19 cellular contexts compared by ENCODE assay signal in genomic region chr10:3568983-3569382, GRCh38.
"Had no signal": no experiment of that assay in that cellular context is flagged by ENCODE, and none has a peak within 500 bp of the region (broad histone marks: within the 10 kb centered on the region; RNA-seq: fewer than 3 reads in every experiment).

No MANE protein-coding gene starts in this region.

- H3K4me1 Mint-ChIP-seq: naive B cell had no signal

- ATAC-seq: activated CD4-positive, alpha-beta T cell treated with anti-CD3 and anti-CD28 coated beads for 36 hours; left cardiac atrium had no signal

- H3K36me3 Mint-ChIP-seq: naive B cell had no signal

- H3K36me3 ChIP-seq: stomach, thoracic aorta, WERI-Rb-1 had no signal

- H3K9me3 ChIP-seq: thoracic aorta had no signal

- H3K4me3 Mint-ChIP-seq: activated CD4-positive, alpha-beta memory T cell treated with anti-CD3 and anti-CD28 coated beads, Interleukin-2, amount 10 ng/mL, durations not matched to agents 7 days and 5 days; activated CD4-positive, alpha-beta T cell treated with anti-CD3 and anti-CD28 coated beads for 36 hours; activated naive CD8-positive, alpha-beta T cell treated with anti-CD3 and anti-CD28 coated beads, Interleukin-2, amount 10 ng/mL, durations not matched to agents 7 days and 5 days; dendritic cell treated with granulocyte-macrophage colony-stimulating factor and Interleukin-4, amounts not matched to agents 40 ng/mL and 50 ng/mL, for 4 days; endodermal cell; naive B cell had no signal

- H3K27ac Mint-ChIP-seq: activated CD4-positive, alpha-beta memory T cell treated with anti-CD3 and anti-CD28 coated beads, Interleukin-2, amount 10 ng/mL, durations not matched to agents 7 days and 5 days; activated CD4-positive, alpha-beta T cell treated with anti-CD3 and anti-CD28 coated beads for 36 hours; activated naive CD8-positive, alpha-beta T cell treated with anti-CD3 and anti-CD28 coated beads, Interleukin-2, amount 10 ng/mL, durations not matched to agents 7 days and 5 days; endodermal cell; naive B cell had no signal

- H3K4me3 ChIP-seq: lung, stomach, thoracic aorta had no signal

- H3K27ac ChIP-seq: stomach, thoracic aorta, WERI-Rb-1 had no signal

- DNase-seq: activated CD4-positive, alpha-beta memory T cell treated with anti-CD3 and anti-CD28 coated beads, Interleukin-2, amount 10 ng/mL, durations not matched to agents 7 days and 5 days; activated CD4-positive, alpha-beta T cell treated with anti-CD3 and anti-CD28 coated beads for 36 hours; activated gamma-delta T cell; activated naive CD8-positive, alpha-beta T cell treated with anti-CD3 and anti-CD28 coated beads, Interleukin-2, amount 10 ng/mL, durations not matched to agents 7 days and 5 days; activated T-cell treated with anti-CD3 and anti-CD28 coated beads, Interleukin-2, amount 50 U/mL, for 48 hours; anterior cingulate cortex; cerebellar nuclear complex; endodermal cell; erythroblast; glutamatergic neuron; left cardiac atrium; naive B cell; posterior cingulate gyrus; stimulated activated CD4-positive, alpha-beta T cell treated with anti-CD3 and anti-CD28 coated beads, Interleukin-15, amount 100 ng/mL, for 24 hours; stomach; WERI-Rb-1 had no signal

- H3K9me3 Mint-ChIP-seq: activated CD4-positive, alpha-beta memory T cell treated with anti-CD3 and anti-CD28 coated beads, Interleukin-2, amount 10 ng/mL, durations not matched to agents 7 days and 5 days had no signal

- H3K27me3 ChIP-seq: stomach had no signal

- H3K27me3 Mint-ChIP-seq: activated CD4-positive, alpha-beta memory T cell treated with anti-CD3 and anti-CD28 coated beads, Interleukin-2, amount 10 ng/mL, durations not matched to agents 7 days and 5 days; activated CD4-positive, alpha-beta T cell treated with anti-CD3 and anti-CD28 coated beads for 36 hours; dendritic cell treated with granulocyte-macrophage colony-stimulating factor and Interleukin-4, amounts not matched to agents 40 ng/mL and 50 ng/mL, for 4 days; naive B cell had no signal
